ENCODE assay signal across 8 cellular contexts in the genomic region with DNA sequence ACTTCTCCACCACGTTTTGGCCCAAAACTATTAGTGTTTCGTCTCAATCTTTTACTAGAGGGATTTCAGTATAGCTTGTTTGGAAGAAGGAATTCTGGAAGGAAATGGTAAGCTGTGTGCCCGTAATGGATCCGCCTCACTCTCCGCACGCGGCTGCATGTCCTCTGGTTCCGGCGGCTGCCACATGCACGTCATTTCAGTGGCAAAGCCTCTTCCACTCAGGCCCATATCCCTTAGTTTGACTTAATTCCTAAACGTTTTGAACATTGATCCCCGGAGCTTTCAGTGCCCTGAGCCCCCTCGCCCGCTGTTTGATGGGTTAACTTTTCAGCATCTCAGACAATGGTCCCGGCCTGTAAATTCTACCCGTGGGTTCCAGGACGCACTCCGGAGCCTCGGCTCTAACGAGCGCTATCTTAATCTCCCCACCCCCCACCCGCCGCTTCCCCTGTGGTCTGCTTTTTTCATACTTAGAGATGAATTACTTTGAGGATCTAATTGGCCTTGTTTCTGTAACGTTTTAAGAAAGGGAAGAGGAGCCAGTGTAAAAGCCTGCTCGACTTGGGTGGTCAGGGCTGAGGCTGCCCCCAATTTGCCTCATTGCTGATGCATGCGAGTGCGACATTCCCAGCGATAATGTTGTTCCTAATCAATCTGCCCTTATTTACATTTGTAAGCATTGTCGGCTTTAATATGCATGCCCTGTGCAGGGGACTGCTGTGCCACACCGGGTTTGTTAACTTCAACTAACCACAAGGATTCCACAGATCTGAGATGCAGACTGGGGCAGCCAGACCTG. TPM values are rescaled to one million over a fixed set of nuclear protein-coding genes. Genes with fewer than 3 reads are reported as not detected.
A peak's percentile ranks its signal among the peaks of the same experiment; 100 is the strongest.
DNase-seq lines count a peak whose midpoint lies in the region; ATAC-seq and TF ChIP-seq lines count a peak whose summit lies in the region.

No MANE protein-coding gene starts in this region.

- peak overlapping the region; percentile 88 for H3K4me2 ChIP-seq in GM23338

- H3K4me3 Mint-ChIP-seq in GM23338: peak overlapping the region; percentile 87
- H3K4me3 Mint-ChIP-seq in activated CD8-positive, alpha-beta T cell treated with anti-CD3 and anti-CD28 coated beads for 36 hours: peak overlapping the region; percentile 94

- H3K79me2 ChIP-seq in GM23338 (replicated peaks; ENCODE audit: insufficient read depth): peaks cover 19% of the 10 kb centered on the region

- no peaks in the 10 kb centered on the region; the same call in 2 of the 3 replicates for H3K36me3 Mint-ChIP-seq in GM23338 (ENCODE audit: low read depth)
- H3K36me3 Mint-ChIP-seq in activated CD8-positive, alpha-beta T cell treated with anti-CD3 and anti-CD28 coated beads for 36 hours (ENCODE audit: low read depth): peaks cover 20% of the 10 kb centered on the region

- H3K27me3 Mint-ChIP-seq in GM23338 (ENCODE audit: insufficient read depth, low read depth, poor library complexity): peaks cover 72% of the 10 kb centered on the region
- peaks cover 30% of the 10 kb centered on the region for H3K27me3 Mint-ChIP-seq in activated CD8-positive, alpha-beta T cell treated with anti-CD3 and anti-CD28 coated beads for 36 hours

- no CpG with 5 or more reads among the region's 30 CpGs for WGBS in iPS DF 6.9 (ENCODE audit: insufficient coverage, insufficient read length)

- H2AFZ ChIP-seq in GM23338: no peak overlapping the region

- no peak overlapping the region for H3K27ac Mint-ChIP-seq in GM23338
- H3K27ac Mint-ChIP-seq in activated CD8-positive, alpha-beta T cell treated with anti-CD3 and anti-CD28 coated beads for 36 hours: peak overlapping the region; percentile 96

- H4K20me1 ChIP-seq in GM23338 (replicated peaks; ENCODE audit: insufficient read depth): no peaks in the 10 kb centered on the region

- H3K9me2 ChIP-seq in GM23338 (ENCODE audit: insufficient read depth): no peaks in the 10 kb centered on the region

- peak; percentile 80 for DNase-seq in GM23338 (ENCODE audit: low spot score)
- DNase-seq in activated CD8-positive, alpha-beta T cell treated with anti-CD3 and anti-CD28 coated beads for 36 hours: peak; percentile 49
- no peak for DNase-seq in iPS DF 6.9 (ENCODE audit: low read depth, low spot score)
- peak in 4 of 49 donors; percentile 11 to 29 (median 20) for DNase-seq in substantia nigra (lab: John Stamatoyannopoulos, UW)
- no peak for DNase-seq in activated CD4-positive, CD25-positive, alpha-beta regulatory T cell (lab: John Stamatoyannopoulos, UW)

- H3K4me3 ChIP-seq in GM23338 (peak overlapping the region; percentile 87), iPS DF 6.9 (ENCODE audit: low read length) (peak overlapping the region; percentile 85; the same call in 1 of the 2 replicates)

- TF ChIP-seq CTCF in 22Rv1 (IDR thresholded peaks at IDR 0.05): no peak
- TF ChIP-seq CTCF in GM23338 (conservative IDR thresholded peaks at IDR 0.05; ENCODE audit: low read depth in 2 of 2): no peak
- TF ChIP-seq CTCF in activated CD8-positive, alpha-beta T cell treated with anti-CD3 and anti-CD28 coated beads for 36 hours (IDR thresholded peaks at IDR 0.05): no peak

- H3K36me3 ChIP-seq in GM23338 (ENCODE audit: insufficient read depth) (no peaks in the 10 kb centered on the region), iPS DF 6.9 (ENCODE audit: control insufficient read depth, insufficient read depth, low read length) (no peaks in the 10 kb centered on the region)

- H3K27ac ChIP-seq in 22Rv1 (peak overlapping the region; percentile 97), GM23338 (ENCODE audit: low read depth) (no peak overlapping the region), iPS DF 6.9 (ENCODE audit: low read length) (no peak overlapping the region), substantia nigra (ENCODE audit: low read depth, low read length, poor library complexity, severe bottlenecking) (peak overlapping the region; percentile 80)

- no peaks in the 10 kb centered on the region for H3K9me3 ChIP-seq in iPS DF 6.9 (ENCODE audit: control insufficient read depth, insufficient read depth, low read length)

- ATAC-seq in GM23338 (no peak), HG03571 (IDR thresholded peaks at IDR 0.05; ENCODE audit: unreplicated experiment) (no peak), HG03280 (IDR thresholded peaks at IDR 0.05; ENCODE audit: unreplicated experiment) (no peak)
- ATAC-seq in activated CD8-positive, alpha-beta T cell treated with anti-CD3 and anti-CD28 coated beads for 36 hours: no peak

- CTCF ChIA-PET in activated CD8-positive, alpha-beta T cell treated with anti-CD3 and anti-CD28 coated beads for 36 hours (lab: Charles Lee): no interaction called here

- no peaks in the 10 kb centered on the region; the same call in 2 of the 3 replicates for H3K9me3 Mint-ChIP-seq in GM23338
- H3K9me3 Mint-ChIP-seq in activated CD8-positive, alpha-beta T cell treated with anti-CD3 and anti-CD28 coated beads for 36 hours: no peaks in the 10 kb centered on the region

- H3K27me3 ChIP-seq in GM23338 (ENCODE audit: insufficient read depth) (peaks cover 43% of the 10 kb centered on the region), iPS DF 6.9 (ENCODE audit: control insufficient read depth, insufficient read depth, low read length) (peaks cover 26% of the 10 kb centered on the region)

- intact Hi-C loops in activated CD8-positive, alpha-beta T cell treated with anti-CD3 and anti-CD28 coated beads for 36 hours (cut with micrococcal nuclease): no loop called here

- POLR2A ChIA-PET in activated CD8-positive, alpha-beta T cell treated with anti-CD3 and anti-CD28 coated beads for 36 hours (lab: Charles Lee): interaction anchor here (0.7 to 1.8 kb wide), 8 partner anchors 9 to 355 kb away, joined by 3 to 5 read pairs (median 3); no protein-coding TSS in a partner anchor

- peaks cover 48% of the 10 kb centered on the region for H3K4me1 Mint-ChIP-seq in GM23338
- H3K4me1 Mint-ChIP-seq in activated CD8-positive, alpha-beta T cell treated with anti-CD3 and anti-CD28 coated beads for 36 hours (ENCODE audit: low read depth): peaks cover 32% of the 10 kb centered on the region

- peaks cover 22% of the 10 kb centered on the region for H3F3A ChIP-seq in GM23338 (replicated peaks; ENCODE audit: low read depth)

- H3K4me1 ChIP-seq in GM23338 (ENCODE audit: insufficient read depth) (peaks cover 28% of the 10 kb centered on the region), iPS DF 6.9 (ENCODE audit: control insufficient read depth, insufficient read depth, low read length) (peaks cover 3% of the 10 kb centered on the region)

TF ChIP-seq in GM23338, 12 proteins besides CTCF, POLR2A, EP300 and RAD21:
- no peak for TF ChIP-seq JUNB (IDR thresholded peaks at IDR 0.05; ENCODE audit: unreplicated experiment)
- TF ChIP-seq, protein P1, sequence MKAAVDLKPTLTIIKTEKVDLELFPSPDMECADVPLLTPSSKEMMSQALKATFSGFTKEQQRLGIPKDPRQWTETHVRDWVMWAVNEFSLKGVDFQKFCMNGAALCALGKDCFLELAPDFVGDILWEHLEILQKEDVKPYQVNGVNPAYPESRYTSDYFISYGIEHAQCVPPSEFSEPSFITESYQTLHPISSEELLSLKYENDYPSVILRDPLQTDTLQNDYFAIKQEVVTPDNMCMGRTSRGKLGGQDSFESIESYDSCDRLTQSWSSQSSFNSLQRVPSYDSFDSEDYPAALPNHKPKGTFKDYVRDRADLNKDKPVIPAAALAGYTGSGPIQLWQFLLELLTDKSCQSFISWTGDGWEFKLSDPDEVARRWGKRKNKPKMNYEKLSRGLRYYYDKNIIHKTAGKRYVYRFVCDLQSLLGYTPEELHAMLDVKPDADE (IDR thresholded peaks at IDR 0.05): 0 out of 2 replicates have a peak, but pooled peaks have one; percentile 11
- TF ChIP-seq CREB1 (CRISPR knock-in tag; IDR thresholded peaks at IDR 0.05; ENCODE audit: low read depth): 0 out of 2 replicates have a peak, but pooled peaks have one; percentile 24
- peak; percentile 89 for TF ChIP-seq NANOG (IDR thresholded peaks at IDR 0.05; ENCODE audit: borderline replicate concordance)
- no peak for TF ChIP-seq STAT1 (IDR thresholded peaks at IDR 0.05; ENCODE audit: unreplicated experiment)
- TF ChIP-seq EZH2 (IDR thresholded peaks at IDR 0.05; ENCODE audit: low read depth, unreplicated experiment): peak; percentile 13

RNA-seq across cellular contexts. Expression of a gene that starts 4.6 kb away (rescaled TPM):
- 34.1 and 36.9 TPM in 2 replicates for total RNA-seq in GM23338 (2014; rRNA removed; shearing (Covaris generic))
- 19.7 and 21.4 TPM in 2 replicates for polyA plus RNA-seq in GM23338 (2016; fragmentation: Nextera tagmentation; extraction: Ambion mirVana)
- 1 to 10 TPM; 5.4 to 7.3 TPM for total RNA-seq in activated CD8-positive, alpha-beta T cell treated with anti-CD3 and anti-CD28 coated beads for 36 hours

Comparison
In these comparisons a context has a peak if more than half of its experiments do, and no peak if none do; other contexts are left out.
1. H3K27ac ChIP-seq: peak in 22Rv1 (single experiment) and substantia nigra (single experiment); none in GM23338 (single experiment) and iPS DF 6.9 (single experiment).
2. DNase-seq: peak in GM23338 (single experiment) and activated CD8-positive, alpha-beta T cell treated with anti-CD3 and anti-CD28 coated beads for 36 hours (single experiment); none in iPS DF 6.9 (single experiment) and activated CD4-positive, CD25-positive, alpha-beta regulatory T cell (0 of 4).